In genomic region chr15:78621810-78622402, GRCh38 we compare ENCODE assay signal across 19 cellular contexts. TPM values are rescaled to one million over a fixed set of nuclear protein-coding genes. Genes with fewer than 3 reads are reported as not detected.
A peak's percentile ranks its signal among the peaks of the same experiment; 100 is the strongest.
DNase-seq lines count a peak whose midpoint lies in the region; ATAC-seq and TF ChIP-seq lines count a peak whose summit lies in the region.
"Had no signal": no experiment of that assay in that cellular context is flagged by ENCODE, and none has a peak within 500 bp of the region (broad histone marks: within the 10 kb centered on the region; RNA-seq: fewer than 3 reads in every experiment).

No MANE protein-coding gene starts in this region.

- peaks cover 61% of the 10 kb centered on the region for H3K27me3 Mint-ChIP-seq in mesothelial cell of epicardium (ENCODE audit: low read depth)

- H3K27ac Mint-ChIP-seq in mesothelial cell of epicardium = no peak overlapping the region
- H3K27ac Mint-ChIP-seq: CD14-positive monocyte had no signal

- no peaks in the 10 kb centered on the region for H3K36me3 ChIP-seq in SK-N-SH (replicated peaks in 1 of 2; ENCODE audit: control insufficient read depth in 1 of 2, insufficient read depth in 2 of 2, low read length in 1 of 2)
- no peaks in the 10 kb centered on the region for H3K36me3 ChIP-seq in stomach
- H3K36me3 ChIP-seq: SJSA1 had no signal

- peaks cover 59% of the 10 kb centered on the region for H3K27me3 ChIP-seq in SK-N-SH (ENCODE audit: insufficient read depth)
- H3K27me3 ChIP-seq in stomach = peaks cover 0 to 72% (median 42%) of the 10 kb centered on the region in 3 donors

- H3K4me3 ChIP-seq in SK-N-SH (ENCODE audit: low read depth in 2 of 2, low read length in 1 of 2) (no peak overlapping the region), stomach (no peak overlapping the region)
- H3K4me3 ChIP-seq: SJSA1 had no signal

- no peaks in the 10 kb centered on the region for H3F3A ChIP-seq in SK-N-SH (replicated peaks; ENCODE audit: insufficient read depth)

- peak overlapping the region in 1 of 2 experiments; percentile 99; a peak in 1 of 4 replicates for H3K27ac ChIP-seq in SK-N-SH (ENCODE audit: low read depth in 2 of 2, low read length in 1 of 2)
- no peak overlapping the region for H3K27ac ChIP-seq in stomach
- H3K27ac ChIP-seq: SJSA1 had no signal

- H3K4me3 Mint-ChIP-seq in mesothelial cell of epicardium = peak overlapping the region; percentile 61

- H3K4me2 ChIP-seq in SK-N-SH = no peak overlapping the region

- H4K20me1 ChIP-seq in SK-N-SH (ENCODE audit: insufficient read depth) = peaks cover 15% of the 10 kb centered on the region

- TF ChIP-seq POLR2A in stomach (IDR thresholded peaks at IDR 0.05) = no peak

- no peaks in the 10 kb centered on the region for H3K9me3 Mint-ChIP-seq in mesothelial cell of epicardium

- H3K4me1 ChIP-seq in SK-N-SH (ENCODE audit: control insufficient read depth in 1 of 2, insufficient read depth in 2 of 2, low read depth in 1 of 2, low read length in 1 of 2) (peaks cover 4 to 53% of the 10 kb centered on the region in 2 experiments; a peak in 2 of 4 replicates), stomach (peaks cover 14 to 28% (median 21%) of the 10 kb centered on the region in 4 donors)
- H3K4me1 ChIP-seq: Caco-2 had no signal

- H3K79me2 ChIP-seq in SK-N-SH (ENCODE audit: insufficient read depth) = no peaks in the 10 kb centered on the region

- TF ChIP-seq CTCF in SK-N-SH (IDR thresholded peaks at IDR 0.05) (no peak), mesothelial cell of epicardium (IDR thresholded peaks at IDR 0.05; ENCODE audit: unreplicated experiment) (no peak), stomach (IDR thresholded peaks at IDR 0.05) (no peak)

- CTCF ChIA-PET in SK-N-SH (lab: Yijun Ruan, JAX) = interaction anchor here (1.1 to 5.3 kb wide), 4 partner anchors 9 to 86 kb away, joined by 3 to 57 read pairs (median 34); no protein-coding TSS in a partner anchor

- no peaks in the 10 kb centered on the region for H3K9me3 ChIP-seq in SK-N-SH
- no peaks in the 10 kb centered on the region for H3K9me3 ChIP-seq in stomach
- H3K9me3 ChIP-seq: Caco-2, SJSA1 had no signal

- intact Hi-C loops in stomach (cut with DNase I; ENCODE audit: low total_unique reads) = loop anchor here (10.0 kb wide), 1 partner anchor 563 kb away; no protein-coding TSS in a partner anchor
- intact Hi-C loops in Right ventricle myocardium superior (cut with DNase I) = loop anchor here (5.0 kb wide), 1 partner anchor 85 kb away; no protein-coding TSS in a partner anchor

- POLR2A ChIA-PET in SK-N-SH (lab: Yijun Ruan, JAX) = interaction anchor here (1.0 to 4.3 kb wide), 3 partner anchors 20 to 85 kb away, joined by 3 to 28 read pairs (median 15); partner anchors contain the start of gene CHRNB4

- no peak for ATAC-seq in SK-N-SH treated with all-trans-retinoic acid at 6 μM for 48 hours
- ATAC-seq in Right ventricle myocardium superior (ENCODE audit: poor library complexity) = no peak
- ATAC-seq in GM19035 (IDR thresholded peaks at IDR 0.05; ENCODE audit: unreplicated experiment) = no peak

- TF ChIP-seq EP300 in SK-N-SH (IDR thresholded peaks at IDR 0.05; ENCODE audit: borderline replicate concordance in 1 of 2, low read depth in 1 of 2, low read length in 1 of 2) (no peak), stomach (IDR thresholded peaks at IDR 0.05) (no peak)

- TF ChIP-seq RAD21 in SK-N-SH (IDR thresholded peaks at IDR 0.05; ENCODE audit: low read length) = no peak

- DNase-seq in SK-N-SH (no peak), SK-N-DZ (ENCODE audit: low spot score) (peak; percentile 34), mesothelial cell of epicardium (ENCODE audit: low spot score in 2 of 2, unreplicated experiment in 2 of 2) (no peak), stomach (peak; percentile 18), Right ventricle myocardium superior (no peak), SHP77 (lab: John Stamatoyannopoulos, UW) (no peak)
- DNase-seq: 8988T, Caco-2, KBM-7, NCI-H1092 treated with DMSO at 0.1 percent for 48 hours, NCI-H1694 treated with DMSO at 0.1 percent for 48 hours, NCI-H446 treated with DMSO at 0.1 percent for 48 hours, NCI-H774 had no signal

- no peak overlapping the region for H3K9ac ChIP-seq in SK-N-SH

- H3K36me3 Mint-ChIP-seq in mesothelial cell of epicardium = no peaks in the 10 kb centered on the region

- H3K4me1 Mint-ChIP-seq in mesothelial cell of epicardium = peaks cover 17% of the 10 kb centered on the region

- WGBS in SK-N-SH (ENCODE audit: low lambda C conversion rate) = 89% methylated on average over 10 of the region's 10 CpGs
- WGBS in stomach, 5 donors = 68 to 80% (median 76%) methylated on average over 10 of the region's 10 CpGs

- no peaks in the 10 kb centered on the region for H3K9me2 ChIP-seq in SK-N-SH

- no peak overlapping the region for H2AFZ ChIP-seq in SK-N-SH (ENCODE audit: low read depth)

TF ChIP-seq in SK-N-SH treated with all-trans-retinoic acid at 6 μM for 48 hours, 23 proteins besides CTCF, POLR2A, EP300 and RAD21:
- TF ChIP-seq RARB (CRISPR knock-in tag; IDR thresholded peaks at IDR 0.05) = no peak
- TF ChIP-seq ZC3H10 (CRISPR knock-in tag; IDR thresholded peaks at IDR 0.05) = no peak
- no peak for TF ChIP-seq ZFP3 (CRISPR knock-in tag; IDR thresholded peaks at IDR 0.05)
- TF ChIP-seq SNAI2 (CRISPR knock-in tag; IDR thresholded peaks at IDR 0.05) = no peak
- TF ChIP-seq ZNF70 (CRISPR knock-in tag; IDR thresholded peaks at IDR 0.05) = peak; percentile 56; the same call in 1 of the 2 replicates

TF ChIP-seq in SK-N-SH, 30 proteins besides CTCF, POLR2A, EP300 and RAD21:
- TF ChIP-seq FOXJ3 (CRISPR knock-in tag; IDR thresholded peaks at IDR 0.05) (no peak), ELF1 (IDR thresholded peaks at IDR 0.05) (no peak), SMC3 (IDR thresholded peaks at IDR 0.05; ENCODE audit: low read depth, low read length) (no peak), TEAD4 (IDR thresholded peaks at IDR 0.05; ENCODE audit: borderline replicate concordance, insufficient read depth) (no peak), GATA2 (CRISPR knock-in tag; IDR thresholded peaks at IDR 0.05) (no peak), USF1 (IDR thresholded peaks at IDR 0.05; ENCODE audit: borderline replicate concordance, low read depth) (no peak), EZH2phosphoT487 (IDR thresholded peaks at IDR 0.05; ENCODE audit: borderline replicate concordance, low read depth) (no peak), FOSL2 (IDR thresholded peaks at IDR 0.05; ENCODE audit: borderline replicate concordance, low read depth) (no peak), TAF1 (IDR thresholded peaks at IDR 0.05; ENCODE audit: borderline replicate concordance, low read depth, low read length) (no peak), MXI1 (IDR thresholded peaks at IDR 0.05; ENCODE audit: low read depth, low read length) (no peak)

RNA-seq across cellular contexts. Expression of gene CHRNA3, which starts 1.1 kb away (rescaled TPM):
- polyA plus RNA-seq in SK-N-SH (2012; rRNA removed) (2.3 and 6.3 TPM in 2 replicates), stomach (1 to 10 TPM in 1 of 3 donors, under 1 TPM in 1, not detected in 1; 0.31 to 1.0 TPM)
- polyA plus RNA-seq in SK-N-SH (2012; cell fraction: cytosol; rRNA removed) = 3.7 and 6.1 TPM in 2 replicates
- 6.8 and 9.9 TPM in 2 replicates for polyA plus RNA-seq in SK-N-SH (2012; cell fraction: nucleus; rRNA removed)
- 171 and 197 TPM in 2 replicates for polyA plus RNA-seq in SK-N-DZ (2014; cell fraction: cytosol; rRNA removed)
- 241 and 272 TPM in 2 replicates for polyA plus RNA-seq in SK-N-DZ (2014; cell fraction: nucleus; rRNA removed)
- total RNA-seq in mesothelial cell of epicardium (1.9 to 4.0 TPM (median 2.4 TPM) in 3 replicates), stomach (1 to 10 TPM in 2 of 5 donors, under 1 TPM in 1, not detected in 2; 0.45 to 4.6 (median 2.6) TPM), Right ventricle myocardium superior (0.13 TPM)
- total RNA-seq: Caco-2, MCF 10A, SJSA1 had no signal
- polyA plus RNA-seq: CD14-positive monocyte had no signal

RNA-seq across cellular contexts. Expression of gene CHRNB4, which starts 19.1 kb away (rescaled TPM):
- 0.30 and 0.55 TPM in 2 replicates for polyA plus RNA-seq in SK-N-SH (2012; rRNA removed)
- polyA plus RNA-seq in SK-N-SH (2012; cell fraction: cytosol; rRNA removed) = 0.37 and 0.84 TPM in 2 replicates
- 0.51 and 0.65 TPM in 2 replicates for polyA plus RNA-seq in SK-N-SH (2012; cell fraction: nucleus; rRNA removed)
- polyA plus RNA-seq in SK-N-DZ (2014; cell fraction: cytosol; rRNA removed) = 38.0 and 38.9 TPM in 2 replicates
- polyA plus RNA-seq in SK-N-DZ (2014; cell fraction: nucleus; rRNA removed) = 18.3 and 33.6 TPM in 2 replicates
- 2.2 to 3.2 TPM (median 2.8 TPM) in 3 replicates for total RNA-seq in mesothelial cell of epicardium
- total RNA-seq in stomach = not detected
- polyA plus RNA-seq in stomach = under 1 TPM in 1 of 3 donors, not detected in 2; 0.78 TPM
- total RNA-seq in Right ventricle myocardium superior = not detected
- total RNA-seq: G401, MCF 10A, SJSA1 had no signal
- polyA plus RNA-seq: CD14-positive monocyte had no signal

RNA-seq across cellular contexts. Expression of gene CHRNA5, which starts 56.6 kb away (rescaled TPM):
- polyA plus RNA-seq in SK-N-SH (2012; rRNA removed) (5.3 and 5.5 TPM in 2 replicates), stomach (1 to 10 TPM in 2 of 3 donors, not detected in 1; 1.1 to 1.5 TPM)
- polyA plus RNA-seq in SK-N-SH (2012; cell fraction: cytosol; rRNA removed) = 8.4 and 10.5 TPM in 2 replicates
- polyA plus RNA-seq in SK-N-SH (2012; cell fraction: nucleus; rRNA removed) = 0.88 and 2.0 TPM in 2 replicates
- 37.5 and 42.4 TPM in 2 replicates for polyA plus RNA-seq in SK-N-DZ (2014; cell fraction: cytosol; rRNA removed)
- 17.7 and 24.9 TPM in 2 replicates for polyA plus RNA-seq in SK-N-DZ (2014; cell fraction: nucleus; rRNA removed)
- total RNA-seq in mesothelial cell of epicardium (5.1 to 7.6 TPM (median 5.5 TPM) in 3 replicates), stomach (1 to 10 TPM in 2 of 5 donors, not detected in 3; 1.2 to 1.8 TPM), Right ventricle myocardium superior (4.2 TPM)
- polyA plus RNA-seq: CD14-positive monocyte had no signal

Comparison
In these comparisons a context has a peak if more than half of its experiments do, and no peak if none do; other contexts are left out.
1. DNase-seq: peak in SK-N-DZ (single experiment) and stomach (single experiment); none in SK-N-SH (single experiment), mesothelial cell of epicardium (0 of 2), Right ventricle myocardium superior (single experiment) and SHP77 (0 of 2).